ENCODE assay signal across 7 cellular contexts in the genomic region with DNA sequence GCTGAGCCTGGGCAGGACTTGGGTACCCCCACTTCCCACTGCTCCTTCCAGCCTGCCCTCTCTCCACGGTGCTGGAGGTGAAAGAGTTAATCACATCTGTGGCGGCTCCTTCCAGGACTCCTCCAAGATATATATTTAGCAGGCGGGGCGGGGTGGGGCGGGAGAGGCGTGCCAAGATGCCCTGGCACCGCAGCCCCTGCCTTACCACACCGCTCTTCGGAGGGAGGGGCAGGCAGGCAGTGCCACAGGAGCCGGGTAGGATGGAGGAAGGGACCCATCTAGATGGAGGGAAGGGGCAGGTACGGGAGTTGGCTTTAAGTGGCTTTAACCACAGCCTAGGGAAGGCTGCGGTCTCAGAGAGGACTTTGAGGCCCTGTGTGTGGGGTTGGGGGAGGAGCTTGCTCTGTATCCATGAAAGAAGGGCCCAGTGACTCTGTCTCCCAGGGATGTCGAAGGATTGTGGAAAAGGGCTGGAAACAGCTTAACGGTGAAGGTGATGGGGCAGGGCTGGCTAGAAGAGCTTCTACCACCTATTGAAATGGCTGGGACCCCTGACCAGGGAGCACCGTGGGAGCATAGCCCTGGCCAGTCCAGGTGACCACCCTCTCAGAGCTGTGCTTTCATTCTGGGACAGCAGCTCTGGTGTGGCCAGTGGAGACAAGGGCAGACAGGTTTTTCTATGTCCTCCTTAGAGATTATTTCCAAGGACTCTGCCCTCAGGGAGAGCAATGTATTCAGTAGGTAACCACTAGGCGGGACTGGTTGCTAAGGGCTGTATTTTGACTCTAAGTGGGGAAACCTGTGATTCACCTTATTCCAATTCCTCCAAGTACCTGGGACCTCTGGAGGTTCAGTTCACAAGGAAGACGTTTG. TPM values are rescaled to one million over a fixed set of nuclear protein-coding genes. Genes with fewer than 3 reads are reported as not detected.
A peak's percentile ranks its signal among the peaks of the same experiment; 100 is the strongest.
DNase-seq lines count a peak whose midpoint lies in the region; TF ChIP-seq lines count a peak whose summit lies in the region.

No MANE protein-coding gene starts in this region.

- TF ChIP-seq CTCF in kidney epithelial cell (IDR thresholded peaks at IDR 0.05; ENCODE audit: insufficient read depth, low read length, poor library complexity, severe bottlenecking) (peak; percentile 31), GM20000 (IDR thresholded peaks at IDR 0.05; ENCODE audit: extremely low read depth, missing control alignments) (no peak), adrenal gland (IDR thresholded peaks at IDR 0.05) (no peak)

- TF ChIP-seq POLR2A in adrenal gland (IDR thresholded peaks at IDR 0.05): no peak

- WGBS in adrenal gland, 4 donors: 55 to 72% (median 63%) methylated on average over 8 to 17 of the region's 17 CpGs

- H3K4me1 ChIP-seq in adrenal gland (replicated peaks in 1 of 2): peaks cover 5 to 7% of the 10 kb centered on the region in 2 donors

- H3K4me3 ChIP-seq in kidney epithelial cell (ENCODE audit: low read depth, low read length) (no peak overlapping the region), adrenal gland (no peak overlapping the region)

- H3K36me3 ChIP-seq in KOPT-K1 (ENCODE audit: insufficient read depth, low read length) (no peaks in the 10 kb centered on the region), kidney epithelial cell (ENCODE audit: control insufficient read depth, insufficient read depth, low read length) (no peaks in the 10 kb centered on the region), adrenal gland (replicated peaks in 1 of 2) (no peaks in the 10 kb centered on the region)

- intact Hi-C loops in adrenal gland (cut with DNase I): loop anchor here in 1 of 2 donors (2.0 kb wide), 1 partner anchor 76 kb away; no protein-coding TSS in a partner anchor

- peak overlapping the region; percentile 23 for H3K27ac ChIP-seq in KOPT-K1 (ENCODE audit: low read depth, low read length, poor library complexity, severe bottlenecking)
- H3K27ac ChIP-seq in temporal lobe (ENCODE audit: low read depth, low read length): peak overlapping the region; percentile 4
- no peak overlapping the region for H3K27ac ChIP-seq in adrenal gland

- H3K9me3 ChIP-seq in KOPT-K1 (ENCODE audit: insufficient read depth, low read length, poor library complexity, severe bottlenecking) (no peaks in the 10 kb centered on the region), adrenal gland (replicated peaks in 1 of 3) (no peaks in the 10 kb centered on the region)

- peak; percentile 52 for DNase-seq in UCSD-AML1 (lab: John Stamatoyannopoulos, UW; ENCODE audit: unreplicated experiment)
- no peak for DNase-seq in kidney epithelial cell (ENCODE audit: low read depth)
- DNase-seq in foreskin melanocyte: no peak
- no peak for DNase-seq in GM20000 (ENCODE audit: low spot score)
- DNase-seq in adrenal gland: no peak

- H3K27me3 ChIP-seq in kidney epithelial cell (ENCODE audit: control insufficient read depth, insufficient read depth, low read length) (peaks cover 4% of the 10 kb centered on the region), adrenal gland (no peaks in the 10 kb centered on the region)

RNA-seq across cellular contexts. Expression of gene GPR142, which starts 13.0 kb away (rescaled TPM):
- total RNA-seq in kidney epithelial cell: not detected in 2 replicates
- total RNA-seq in temporal lobe: not detected
- not detected for total RNA-seq in adrenal gland
- under 1 TPM in 1 of 3 donors, not detected in 2; 0.13 TPM for polyA plus RNA-seq in adrenal gland

RNA-seq across cellular contexts. Expression of gene BTBD17, which starts 18.7 kb away (rescaled TPM):
- total RNA-seq in kidney epithelial cell (not detected in 2 replicates), temporal lobe (4.4 TPM), adrenal gland (1 to 10 TPM in 2 of 8 donors, under 1 TPM in 2, not detected in 4; 0.11 to 1.1 (median 0.87) TPM)
- polyA plus RNA-seq in adrenal gland: under 1 TPM; 0.10 to 0.72 (median 0.24) TPM

RNA-seq across cellular contexts. Expression of gene GPRC5C, which starts 51.6 kb away (rescaled TPM):
- 74.7 and 80.3 TPM in 2 replicates for total RNA-seq in kidney epithelial cell
- 4.2 TPM for total RNA-seq in temporal lobe
- total RNA-seq in adrenal gland: 10 to 100 TPM; 20.1 to 67.2 (median 32.3) TPM
- polyA plus RNA-seq in adrenal gland: 10 to 100 TPM in 2 of 3 donors, 1 to 10 TPM in 1; 2.7 to 29.8 (median 18.2) TPM

RNA-seq across cellular contexts. Expression of gene KIF19, which starts 54.3 kb away (rescaled TPM):
- not detected in 2 replicates for total RNA-seq in kidney epithelial cell
- under 0.01 TPM for total RNA-seq in temporal lobe
- under 1 TPM in 7 of 8 donors, not detected in 1; 0.14 to 0.69 (median 0.29) TPM for total RNA-seq in adrenal gland
- polyA plus RNA-seq in adrenal gland: 1 to 10 TPM in 1 of 3 donors, under 1 TPM in 1, not detected in 1; 0.64 to 1.7 TPM

Comparison
In these comparisons a context has a peak if more than half of its experiments do, and no peak if none do; other contexts are left out.
1. H3K27ac ChIP-seq: peak in KOPT-K1 (single experiment) and temporal lobe (single experiment); none in adrenal gland (0 of 5).